8 cellular contexts compared by ENCODE assay signal in genomic region chr2:127508621-127509034, GRCh38. TPM values are rescaled to one million over a fixed set of nuclear protein-coding genes. Genes with fewer than 3 reads are reported as not detected.
DNase-seq lines count a peak whose midpoint lies in the region; ATAC-seq and TF ChIP-seq lines count a peak whose summit lies in the region.

No MANE protein-coding gene starts in this region.

- H3K4me3 ChIP-seq in HFF-Myc (replicated peaks; ENCODE audit: low read depth, low read length) (no peak overlapping the region), Peyer's patch (no peak overlapping the region), mesenchymal stem cell (ENCODE audit: insufficient read depth in 1 of 2, low read depth in 1 of 2, low read length in 2 of 2) (peak overlapping the region in 1 of 2 experiments; percentile 16), vagina (no peak overlapping the region)

- no peak overlapping the region for H3K4me3 Mint-ChIP-seq in effector memory CD8-positive, alpha-beta T cell

- H4K8ac ChIP-seq in mesenchymal stem cell (ENCODE audit: low read length): no peak overlapping the region

- H3K9me3 ChIP-seq in Peyer's patch (no peaks in the 10 kb centered on the region), mesenchymal stem cell (ENCODE audit: control insufficient read depth, low read length) (no peaks in the 10 kb centered on the region), vagina (no peaks in the 10 kb centered on the region)

- no peak overlapping the region for H2BK12ac ChIP-seq in mesenchymal stem cell (ENCODE audit: low read length in 2 of 2)

- H3K36me3 ChIP-seq in Peyer's patch (peaks cover 0 to 26% (median 0%) of the 10 kb centered on the region in 3 donors), mesenchymal stem cell (ENCODE audit: control insufficient read depth in 1 of 2, insufficient read depth in 2 of 2, low read depth in 1 of 2, low read length in 2 of 2) (peaks cover 8 to 33% of the 10 kb centered on the region in 2 experiments), vagina (peaks cover 0 to 24% of the 10 kb centered on the region in 2 donors)

- no peak overlapping the region for H3K14ac ChIP-seq in mesenchymal stem cell (ENCODE audit: low read length in 2 of 2)

- no peak overlapping the region for H3K4ac ChIP-seq in mesenchymal stem cell (ENCODE audit: low read depth in 1 of 2, low read length in 2 of 2)

- H3K18ac ChIP-seq in mesenchymal stem cell (ENCODE audit: low read depth in 1 of 2, low read length in 2 of 2): no peak overlapping the region

- no peak overlapping the region for H3K4me2 ChIP-seq in mesenchymal stem cell (ENCODE audit: low read length, poor library complexity, severe bottlenecking)

- H2BK5ac ChIP-seq in mesenchymal stem cell (ENCODE audit: low read depth, low read length, poor library complexity, severe bottlenecking): no peak overlapping the region

- H3K27me3 ChIP-seq in Peyer's patch: no peaks in the 10 kb centered on the region
- H3K27me3 ChIP-seq in mesenchymal stem cell (ENCODE audit: control insufficient read depth in 1 of 2, insufficient read depth in 1 of 2, low read length in 2 of 2): no peaks in the 10 kb centered on the region
- H3K27me3 ChIP-seq in vagina: no peaks in the 10 kb centered on the region

- H2BK15ac ChIP-seq in mesenchymal stem cell (ENCODE audit: low read depth, poor library complexity, severe bottlenecking): no peak overlapping the region

- no peak for ATAC-seq in effector memory CD8-positive, alpha-beta T cell (replicated peaks)
- ATAC-seq in GM18498 (IDR thresholded peaks at IDR 0.05; ENCODE audit: unreplicated experiment): no peak

- H3K79me1 ChIP-seq in mesenchymal stem cell (replicated peaks; ENCODE audit: low read length, poor library complexity, severe bottlenecking): peaks cover 9% of the 10 kb centered on the region

- H3K9me3 Mint-ChIP-seq in effector memory CD8-positive, alpha-beta T cell: no peaks in the 10 kb centered on the region

- no peak overlapping the region for H2BK120ac ChIP-seq in mesenchymal stem cell (ENCODE audit: low read depth, low read length)

- H3K4me1 ChIP-seq in Peyer's patch: peaks cover 0 to 30% (median 3%) of the 10 kb centered on the region in 4 donors
- H3K4me1 ChIP-seq in mesenchymal stem cell (ENCODE audit: control insufficient read depth, insufficient read depth, low read depth, low read length): peaks cover 10% of the 10 kb centered on the region
- H3K4me1 ChIP-seq in vagina: peaks cover 39% of the 10 kb centered on the region

- intact Hi-C loops in vagina (cut with DNase I): loop anchor here (5.0 kb wide), 1 partner anchor 144 kb away; no protein-coding TSS in a partner anchor

- H3K9ac ChIP-seq in mesenchymal stem cell (ENCODE audit: low read length): peak overlapping the region; percentile 79

- DNase-seq in COLO829 (ENCODE audit: low spot score): peak; percentile 97
- DNase-seq in HFF-Myc (ENCODE audit: extremely low read depth, low read depth): peak; percentile 97
- DNase-seq in Peyer's patch: peak in 1 of 3 donors; percentile 63
- DNase-seq in effector memory CD8-positive, alpha-beta T cell: no peak
- DNase-seq in mesenchymal stem cell: peak; percentile 98
- DNase-seq in vagina (ENCODE audit: extremely low spot score in 2 of 2): no peak
- DNase-seq in stimulated activated CD4-positive, alpha-beta T cell treated with anti-CD3 and anti-CD28 coated beads, Interleukin-4, amount 100 ng/mL, for 4 hours: no peak

- TF ChIP-seq CTCF in HFF-Myc (IDR thresholded peaks at IDR 0.05; ENCODE audit: low read depth, low read length, missing control alignments): no peak
- no peak for TF ChIP-seq CTCF in Peyer's patch (IDR thresholded peaks at IDR 0.05)
- no peak for TF ChIP-seq CTCF in vagina (IDR thresholded peaks at IDR 0.05)

- peaks cover 34 to 63% of the 10 kb centered on the region in 2 donors for H3K4me1 Mint-ChIP-seq in effector memory CD8-positive, alpha-beta T cell (ENCODE audit: low read depth in 2 of 2)

- no peaks in the 10 kb centered on the region for H3K27me3 Mint-ChIP-seq in effector memory CD8-positive, alpha-beta T cell

- TF ChIP-seq POLR2A in Peyer's patch (IDR thresholded peaks at IDR 0.05): no peak
- TF ChIP-seq POLR2A in vagina (IDR thresholded peaks at IDR 0.05): no peak

- H3K36me3 Mint-ChIP-seq in effector memory CD8-positive, alpha-beta T cell (ENCODE audit: insufficient read depth): peaks cover 26% of the 10 kb centered on the region

- 2% methylated on average over 2 of the region's 3 CpGs for WGBS in mesenchymal stem cell

- no peak overlapping the region for H3K23ac ChIP-seq in mesenchymal stem cell (ENCODE audit: low read length in 2 of 2)

- H2AFZ ChIP-seq in mesenchymal stem cell (ENCODE audit: low read depth, low read length): no peak overlapping the region

- peak overlapping the region; percentile 54 to 74 for H3K27ac Mint-ChIP-seq in effector memory CD8-positive, alpha-beta T cell

- H2AK5ac ChIP-seq in mesenchymal stem cell (ENCODE audit: low read length, severe bottlenecking): no peak overlapping the region

- H3K27ac ChIP-seq in Peyer's patch: peak overlapping the region in 3 of 4 donors; percentile 15 to 54 (median 50)
- peak overlapping the region; percentile 64 for H3K27ac ChIP-seq in mesenchymal stem cell (ENCODE audit: low read length, poor library complexity, severe bottlenecking)
- H3K27ac ChIP-seq in vagina: peak overlapping the region; percentile 7

- H4K91ac ChIP-seq in mesenchymal stem cell (ENCODE audit: low read length): no peak overlapping the region

RNA-seq across cellular contexts. Expression of gene IWS1, which starts 17.7 kb away (rescaled TPM):
- 100 to 1,000 TPM in 1 of 4 donors, 10 to 100 TPM in 3; 39.6 to 189 (median 54.6) TPM for total RNA-seq in Peyer's patch
- 32.8 TPM for polyA plus RNA-seq in mesenchymal stem cell (2013, experiment 1 of 2)
- 31.3 TPM for polyA plus RNA-seq in mesenchymal stem cell (2013, experiment 2 of 2)
- 40.8 TPM for total RNA-seq in vagina

RNA-seq across cellular contexts. Expression of gene MYO7B, which starts 26.9 kb away (rescaled TPM):
- total RNA-seq in Peyer's patch (1,000 to 10,000 TPM in 1 of 4 donors, 100 to 1,000 TPM in 3; 214 to 1,039 (median 594) TPM), vagina (not detected)
- not detected for polyA plus RNA-seq in mesenchymal stem cell (2013, experiment 1 of 2)
- polyA plus RNA-seq in mesenchymal stem cell (2013, experiment 2 of 2): 0.01 TPM

Comparison
In these comparisons a context has a peak if more than half of its experiments do, and no peak if none do; other contexts are left out.
1. DNase-seq: peak in COLO829 (single experiment), HFF-Myc (single experiment) and mesenchymal stem cell (single experiment); none in effector memory CD8-positive, alpha-beta T cell (0 of 3), vagina (0 of 2) and stimulated activated CD4-positive, alpha-beta T cell treated with anti-CD3 and anti-CD28 coated beads, Interleukin-4, amount 100 ng/mL, for 4 hours (0 of 2).
2. H3K27ac ChIP-seq: peak in every context shown above with its lines; median percentile 64 in mesenchymal stem cell; 50 in Peyer's patch; 7 in vagina.
3. RNA of gene MYO7B, which starts 26.9 kb away (total RNA-seq): 214 to 1,039 TPM in Peyer's patch; not detected in vagina (single experiment); every median in the first group is over 100 times any median in the second.